8 cellular contexts compared by ENCODE assay signal in genomic region chr2:38074775-38075435, GRCh38. TPM values are rescaled to one million over a fixed set of nuclear protein-coding genes. Genes with fewer than 3 reads are reported as not detected.
DNase-seq lines count a peak whose midpoint lies in the region; ATAC-seq and TF ChIP-seq lines count a peak whose summit lies in the region.

No MANE protein-coding gene starts in this region.

- H3K4me3 ChIP-seq in duodenal mucosa (ENCODE audit: low read depth in 1 of 2, low read length in 2 of 2) (peak overlapping the region; percentile 67), vagina (peak overlapping the region; percentile 51 to 63)

- H3K4me1 Mint-ChIP-seq in natural killer cell treated with Interleukin-12 subunit alpha and Interleukin-12 subunit beta and Interleukin-15 and Interleukin-18, amount 100 ng/mL, for 72 hours (ENCODE audit: low read depth in 2 of 2), result peaks cover 6 to 11% of the 10 kb centered on the region in 2 donors
- no peaks in the 10 kb centered on the region for H3K4me1 Mint-ChIP-seq in natural killer cell

- H3K4me1 ChIP-seq in duodenal mucosa (ENCODE audit: control insufficient read depth in 1 of 2, insufficient read depth in 2 of 2, low read length in 2 of 2) (peaks cover 4 to 20% of the 10 kb centered on the region in 2 donors), vagina (peaks cover 44% of the 10 kb centered on the region)

- peaks cover 32 to 33% of the 10 kb centered on the region in 2 donors for H3K27me3 Mint-ChIP-seq in natural killer cell treated with Interleukin-12 subunit alpha and Interleukin-12 subunit beta and Interleukin-15 and Interleukin-18, amount 100 ng/mL, for 72 hours
- peaks cover 32 to 35% of the 10 kb centered on the region in 2 donors for H3K27me3 Mint-ChIP-seq in natural killer cell (ENCODE audit: low read depth in 2 of 2)

- DNase-seq in natural killer cell treated with Interleukin-12 subunit alpha and Interleukin-12 subunit beta and Interleukin-15 and Interleukin-18, amount 100 ng/mL, for 72 hours (ENCODE audit: low spot score), result peak; percentile 60
- no peak for DNase-seq in natural killer cell
- DNase-seq in lung microvascular endothelial cell (ENCODE audit: low read depth in 2 of 2), result peak; percentile 15 to 73
- no peak for DNase-seq in vagina (ENCODE audit: extremely low spot score in 2 of 2)
- no peak for DNase-seq in NCI-H2107 treated with DMSO at 0.1 percent for 48 hours (lab: John Stamatoyannopoulos, UW; ENCODE audit: unreplicated experiment)
- DNase-seq in stimulated activated CD8-positive, alpha-beta memory T cell treated with anti-CD3 and anti-CD28 coated beads, Interleukin-4, amount 100 ng/mL, for 48 hours, result no peak
- no peak for DNase-seq in effector CD8-positive, alpha-beta T cell (lab: John Stamatoyannopoulos, UW)

- H3K9me3 Mint-ChIP-seq in natural killer cell treated with Interleukin-12 subunit alpha and Interleukin-12 subunit beta and Interleukin-15 and Interleukin-18, amount 100 ng/mL, for 72 hours, result no peaks in the 10 kb centered on the region
- no peaks in the 10 kb centered on the region for H3K9me3 Mint-ChIP-seq in natural killer cell

- H3K27ac ChIP-seq in duodenal mucosa (ENCODE audit: low read depth, low read length), result peak overlapping the region; percentile 28
- peak overlapping the region; percentile 84 for H3K27ac ChIP-seq in vagina

- no peak overlapping the region for H3K9ac ChIP-seq in duodenal mucosa (ENCODE audit: low read depth in 1 of 2, low read length in 2 of 2)

- H3K27me3 ChIP-seq in duodenal mucosa (ENCODE audit: control insufficient read depth in 1 of 2, insufficient read depth in 2 of 2, low read length in 2 of 2), result peaks cover 20 to 22% of the 10 kb centered on the region in 2 donors
- no peaks in the 10 kb centered on the region for H3K27me3 ChIP-seq in vagina

- TF ChIP-seq CTCF in natural killer cell (IDR thresholded peaks at IDR 0.05) (no peak), vagina (IDR thresholded peaks at IDR 0.05) (no peak)

- H3K36me3 ChIP-seq in duodenal mucosa (ENCODE audit: control insufficient read depth in 1 of 2, insufficient read depth in 2 of 2, low read length in 2 of 2), result no peaks in the 10 kb centered on the region
- no peaks in the 10 kb centered on the region for H3K36me3 ChIP-seq in vagina

- ATAC-seq in natural killer cell treated with Interleukin-12 subunit alpha and Interleukin-12 subunit beta and Interleukin-15 and Interleukin-18, amount 100 ng/mL, for 72 hours, result no peak
- ATAC-seq in natural killer cell, result no peak

- peaks cover 4% of the 10 kb centered on the region for H3K36me3 Mint-ChIP-seq in natural killer cell treated with Interleukin-12 subunit alpha and Interleukin-12 subunit beta and Interleukin-15 and Interleukin-18, amount 100 ng/mL, for 72 hours
- no peaks in the 10 kb centered on the region for H3K36me3 Mint-ChIP-seq in natural killer cell

- H3K27ac Mint-ChIP-seq in natural killer cell treated with Interleukin-12 subunit alpha and Interleukin-12 subunit beta and Interleukin-15 and Interleukin-18, amount 100 ng/mL, for 72 hours, result no peak overlapping the region
- no peak overlapping the region for H3K27ac Mint-ChIP-seq in natural killer cell

- no peak overlapping the region for H3K4me3 Mint-ChIP-seq in natural killer cell treated with Interleukin-12 subunit alpha and Interleukin-12 subunit beta and Interleukin-15 and Interleukin-18, amount 100 ng/mL, for 72 hours
- H3K4me3 Mint-ChIP-seq in natural killer cell, result no peak overlapping the region

- H3K9me3 ChIP-seq in duodenal mucosa (ENCODE audit: control insufficient read depth in 1 of 2, low read length in 2 of 2), result no peaks in the 10 kb centered on the region
- H3K9me3 ChIP-seq in vagina, result no peaks in the 10 kb centered on the region

- intact Hi-C loops in natural killer cell (cut with micrococcal nuclease) (no loop called here), vagina (cut with DNase I) (loop anchor here (10.0 kb wide), 1 partner anchor 90 kb away; no protein-coding TSS in a partner anchor)

- TF ChIP-seq POLR2A in vagina (IDR thresholded peaks at IDR 0.05), result no peak

RNA-seq across cellular contexts. Expression of gene CYP1B1, which starts 1.0 kb away (rescaled TPM):
- total RNA-seq in natural killer cell treated with Interleukin-12 subunit alpha and Interleukin-12 subunit beta and Interleukin-15 and Interleukin-18, amount 100 ng/mL, for 72 hours, result 10 to 100 TPM; 90.3 to 95.7 TPM
- total RNA-seq in natural killer cell, result 1 to 10 TPM in 2 of 3 donors, not detected in 1; 1.4 to 5.0 TPM
- 0.20 TPM in 1 of 2 replicates, not detected in the other for total RNA-seq in lung microvascular endothelial cell
- total RNA-seq in vagina, result 88.9 TPM

Comparison
In these comparisons a context has a peak if more than half of its experiments do, and no peak if none do; other contexts are left out.
1. DNase-seq: peak in natural killer cell treated with Interleukin-12 subunit alpha and Interleukin-12 subunit beta and Interleukin-15 and Interleukin-18, amount 100 ng/mL, for 72 hours (single experiment) and lung microvascular endothelial cell (2 of 2); none in natural killer cell (single experiment), vagina (0 of 2), NCI-H2107 treated with DMSO at 0.1 percent for 48 hours (single experiment), stimulated activated CD8-positive, alpha-beta memory T cell treated with anti-CD3 and anti-CD28 coated beads, Interleukin-4, amount 100 ng/mL, for 48 hours (single experiment) and effector CD8-positive, alpha-beta T cell (single experiment).
2. RNA of gene CYP1B1, which starts 1.0 kb away (total RNA-seq): 90.3 to 95.7 TPM in natural killer cell treated with Interleukin-12 subunit alpha and Interleukin-12 subunit beta and Interleukin-15 and Interleukin-18, amount 100 ng/mL, for 72 hours and 88.9 TPM in vagina (single experiment); 1.4 to 5.0 TPM in natural killer cell and 0.20 TPM in lung microvascular endothelial cell; every median in the first group is over 10 times any median in the second.